1 cellular context compared by ENCODE assay signal in genomic region chr17:63932008-63932561, GRCh38.
A peak's percentile ranks its signal among the peaks of the same experiment; 100 is the strongest.
TF ChIP-seq lines count a peak whose summit lies in the region.

Gene CD79B, minus strand, starts transcription at chr17:63932331. Its CDS starts 70 bp downstream, at chr17:63932261.

TF ChIP-seq in GM12878, 131 proteins besides CTCF, POLR2A, EP300 and RAD21 (continued from another document and continues in another):
- TF ChIP-seq ZBTB11 (CRISPR knock-in tag; IDR thresholded peaks at IDR 0.05): no peak
- TF ChIP-seq IRF3 (IDR thresholded peaks at IDR 0.05): no peak
- no peak for TF ChIP-seq SIX5 (IDR thresholded peaks at IDR 0.05; ENCODE audit: low read depth, low read length, severe bottlenecking)
- TF ChIP-seq SMARCA5 (IDR thresholded peaks at IDR 0.05): no peak
- TF ChIP-seq MTA2 (IDR thresholded peaks at IDR 0.05; ENCODE audit: low read depth): no peak; the same call in 1 of the 2 replicates
- TF ChIP-seq PML (IDR thresholded peaks at IDR 0.05; ENCODE audit: low read length): no peak
- TF ChIP-seq SMAD1 (IDR thresholded peaks at IDR 0.05; ENCODE audit: low read depth, partially characterized antibody): peak; percentile 46
- peak; percentile 36; the same call in 1 of the 2 replicates for TF ChIP-seq TBL1XR1 (IDR thresholded peaks at IDR 0.05; ENCODE audit: low read depth, low read length)
- no peak for TF ChIP-seq SUPT20H (IDR thresholded peaks at IDR 0.05; ENCODE audit: borderline replicate concordance, control insufficient read depth, low read depth, low read length)
- TF ChIP-seq CBX3 (IDR thresholded peaks at IDR 0.05; ENCODE audit: borderline replicate concordance, low read depth): no peak
- TF ChIP-seq, protein P1, sequence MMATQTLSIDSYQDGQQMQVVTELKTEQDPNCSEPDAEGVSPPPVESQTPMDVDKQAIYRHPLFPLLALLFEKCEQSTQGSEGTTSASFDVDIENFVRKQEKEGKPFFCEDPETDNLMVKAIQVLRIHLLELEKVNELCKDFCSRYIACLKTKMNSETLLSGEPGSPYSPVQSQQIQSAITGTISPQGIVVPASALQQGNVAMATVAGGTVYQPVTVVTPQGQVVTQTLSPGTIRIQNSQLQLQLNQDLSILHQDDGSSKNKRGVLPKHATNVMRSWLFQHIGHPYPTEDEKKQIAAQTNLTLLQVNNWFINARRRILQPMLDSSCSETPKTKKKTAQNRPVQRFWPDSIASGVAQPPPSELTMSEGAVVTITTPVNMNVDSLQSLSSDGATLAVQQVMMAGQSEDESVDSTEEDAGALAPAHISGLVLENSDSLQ (IDR thresholded peaks at IDR 0.05): no peak
- no peak for TF ChIP-seq SREBF1 (IDR thresholded peaks at IDR 0.05; ENCODE audit: low read length)
- 0 out of 2 replicates have a peak, but pooled peaks have one; percentile 46 for TF ChIP-seq FOXK2 (IDR thresholded peaks at IDR 0.05)
- TF ChIP-seq CREM (IDR thresholded peaks at IDR 0.05; ENCODE audit: low read depth): no peak
- TF ChIP-seq TCF12 (IDR thresholded peaks at IDR 0.05; ENCODE audit: low read depth, low read length): peak; percentile 91
- no peak; the same call in 1 of the 2 replicates for TF ChIP-seq HCFC1 (IDR thresholded peaks at IDR 0.05; ENCODE audit: low read length)
- TF ChIP-seq ZBTB40 (IDR thresholded peaks at IDR 0.05; ENCODE audit: borderline replicate concordance): no peak
- TF ChIP-seq USF2 (IDR thresholded peaks at IDR 0.05; ENCODE audit: borderline replicate concordance, low read depth, low read length): no peak; the same call in 1 of the 2 replicates
- TF ChIP-seq SRF (IDR thresholded peaks at IDR 0.05; ENCODE audit: low read depth in 2 of 2, low read length in 2 of 2): no peak
- TF ChIP-seq SUZ12 (IDR thresholded peaks at IDR 0.05; ENCODE audit: unreplicated experiment): no peak
- no peak for TF ChIP-seq RFX5 (IDR thresholded peaks at IDR 0.05; ENCODE audit: low read depth, low read length)
- no peak for TF ChIP-seq REST (IDR thresholded peaks at IDR 0.05; ENCODE audit: low read depth, low read length)
- TF ChIP-seq BCL11A (IDR thresholded peaks at IDR 0.05; ENCODE audit: low read depth, low read length): peak; percentile 49; the same call in 1 of the 2 replicates
- TF ChIP-seq IRF4 (IDR thresholded peaks at IDR 0.05; ENCODE audit: low read depth, low read length): no peak
- no peak for TF ChIP-seq E2F8 (IDR thresholded peaks at IDR 0.05; ENCODE audit: low read depth, partially characterized antibody)
- no peak for TF ChIP-seq FOS (IDR thresholded peaks at IDR 0.05; ENCODE audit: borderline replicate concordance, extremely low read depth, insufficient read length)
- TF ChIP-seq MEF2A (IDR thresholded peaks at IDR 0.05; ENCODE audit: insufficient read depth, low read depth, low read length): no peak
- TF ChIP-seq ZNF622 (IDR thresholded peaks at IDR 0.05): no peak
- peak; percentile 80 to 83 for TF ChIP-seq BHLHE40 (IDR thresholded peaks at IDR 0.05; ENCODE audit: borderline replicate concordance in 1 of 2, low read depth in 2 of 2, low read length in 1 of 2)
- peak; percentile 15 for TF ChIP-seq PBX3 (IDR thresholded peaks at IDR 0.05; ENCODE audit: insufficient replicate concordance, low read depth, low read length)
- no peak for TF ChIP-seq USF1 (IDR thresholded peaks at IDR 0.05; ENCODE audit: borderline replicate concordance, extremely low read length, insufficient read depth, low read depth, low read length)
- TF ChIP-seq CBFB (IDR thresholded peaks at IDR 0.05; ENCODE audit: low read depth): no peak
- TF ChIP-seq, protein P2, sequence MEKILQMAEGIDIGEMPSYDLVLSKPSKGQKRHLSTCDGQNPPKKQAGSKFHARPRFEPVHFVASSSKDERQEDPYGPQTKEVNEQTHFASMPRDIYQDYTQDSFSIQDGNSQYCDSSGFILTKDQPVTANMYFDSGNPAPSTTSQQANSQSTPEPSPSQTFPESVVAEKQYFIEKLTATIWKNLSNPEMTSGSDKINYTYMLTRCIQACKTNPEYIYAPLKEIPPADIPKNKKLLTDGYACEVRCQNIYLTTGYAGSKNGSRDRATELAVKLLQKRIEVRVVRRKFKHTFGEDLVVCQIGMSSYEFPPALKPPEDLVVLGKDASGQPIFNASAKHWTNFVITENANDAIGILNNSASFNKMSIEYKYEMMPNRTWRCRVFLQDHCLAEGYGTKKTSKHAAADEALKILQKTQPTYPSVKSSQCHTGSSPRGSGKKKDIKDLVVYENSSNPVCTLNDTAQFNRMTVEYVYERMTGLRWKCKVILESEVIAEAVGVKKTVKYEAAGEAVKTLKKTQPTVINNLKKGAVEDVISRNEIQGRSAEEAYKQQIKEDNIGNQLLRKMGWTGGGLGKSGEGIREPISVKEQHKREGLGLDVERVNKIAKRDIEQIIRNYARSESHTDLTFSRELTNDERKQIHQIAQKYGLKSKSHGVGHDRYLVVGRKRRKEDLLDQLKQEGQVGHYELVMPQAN (conservative IDR thresholded peaks at IDR 0.05): peak; percentile 94
- TF ChIP-seq, protein P3, sequence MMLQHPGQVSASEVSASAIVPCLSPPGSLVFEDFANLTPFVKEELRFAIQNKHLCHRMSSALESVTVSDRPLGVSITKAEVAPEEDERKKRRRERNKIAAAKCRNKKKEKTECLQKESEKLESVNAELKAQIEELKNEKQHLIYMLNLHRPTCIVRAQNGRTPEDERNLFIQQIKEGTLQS (IDR thresholded peaks at IDR 0.05; ENCODE audit: borderline replicate concordance, extremely low read depth, low read depth, low read length): no peak
- no peak for TF ChIP-seq ZNF217 (IDR thresholded peaks at IDR 0.05)
- TF ChIP-seq NBN (IDR thresholded peaks at IDR 0.05): peak; percentile 64
